ENCODE assay signal across 29 cellular contexts in genomic region chr22:23775779-23776375, GRCh38. TPM values are rescaled to one million over a fixed set of nuclear protein-coding genes. Genes with fewer than 3 reads are reported as not detected.
DNase-seq lines count a peak whose midpoint lies in the region; ATAC-seq, FAIRE-seq and TF ChIP-seq lines count a peak whose summit lies in the region.
"Had no signal": no experiment of that assay in that cellular context is flagged by ENCODE, and none has a peak within 500 bp of the region (broad histone marks: within the 10 kb centered on the region; RNA-seq: fewer than 3 reads in every experiment).

No MANE protein-coding gene starts in this region.

- H3K27me3 ChIP-seq in IMR-90 (ENCODE audit: control insufficient read depth, insufficient read depth, low read length) (no peaks in the 10 kb centered on the region), OCI-LY3 (ENCODE audit: low read depth, low read length) (peaks cover 6% of the 10 kb centered on the region), bronchial epithelial cell (ENCODE audit: control insufficient read depth, insufficient read depth, low read length) (peaks cover 9% of the 10 kb centered on the region), neuronal stem cell (ENCODE audit: control insufficient read depth in 3 of 3, insufficient read depth in 3 of 3, low read depth in 1 of 3, low read length in 3 of 3) (peaks cover 0 to 14% (median 13%) of the 10 kb centered on the region in 3 experiments)
- H3K27me3 ChIP-seq: esophagus muscularis mucosa, gastroesophageal sphincter, SJCRH30, tibial artery had no signal

- H3K79me1 ChIP-seq in IMR-90 (ENCODE audit: low read depth in 1 of 2, low read length in 2 of 2) (peaks cover 0 to 7% of the 10 kb centered on the region in 2 experiments; a peak in 1 of 4 replicates), neuronal stem cell (ENCODE audit: low read depth, low read length) (peaks cover 2% of the 10 kb centered on the region)

- peaks cover 3% of the 10 kb centered on the region for H3K36me3 Mint-ChIP-seq in glutamatergic neuron (ENCODE audit: unreplicated experiment)
- H3K36me3 Mint-ChIP-seq: CD8-positive, alpha-beta memory T cell had no signal

- H2BK15ac ChIP-seq in IMR-90 (ENCODE audit: low read depth, low read length) (no peak overlapping the region), neuronal stem cell (ENCODE audit: low read length) (no peak overlapping the region)

- no peak overlapping the region for H2BK20ac ChIP-seq in IMR-90 (ENCODE audit: low read depth, low read length)

- no peak overlapping the region for H4K8ac ChIP-seq in IMR-90 (ENCODE audit: low read depth in 2 of 2, low read length in 2 of 2)
- no peak overlapping the region for H4K8ac ChIP-seq in neuronal stem cell (ENCODE audit: low read depth, low read length)

- 64% methylated on average over 2 of the region's 3 CpGs; no CpG with 5 or more reads in 1 of the 2 experiments for WGBS in IMR-90 (ENCODE audit: extremely low coverage in 2 of 2, insufficient read length in 1 of 2), 2 experiments
- no CpG with 5 or more reads among the region's 3 CpGs for WGBS in neuronal stem cell (ENCODE audit: extremely low coverage in 2 of 2, insufficient read length in 2 of 2, insufficient replicate concordance in 1 of 2), 2 donors

- H4K91ac ChIP-seq in IMR-90 (ENCODE audit: insufficient read depth, low read depth, low read length), result no peak overlapping the region
- no peak overlapping the region for H4K91ac ChIP-seq in neuronal stem cell (ENCODE audit: low read depth, low read length, poor library complexity)

- peaks cover 23% of the 10 kb centered on the region; the same call in 1 of the 2 replicates for H3K4me1 ChIP-seq in IMR-90 (ENCODE audit: control insufficient read depth, insufficient read depth, low read length)
- peaks cover 16% of the 10 kb centered on the region for H3K4me1 ChIP-seq in OCI-LY3 (ENCODE audit: low read length)
- H3K4me1 ChIP-seq in neuronal stem cell (ENCODE audit: control insufficient read depth in 2 of 2, insufficient read depth in 1 of 2, low read depth in 1 of 2, low read length in 2 of 2), result peaks cover 12 to 18% of the 10 kb centered on the region in 2 donors

- peaks cover 12% of the 10 kb centered on the region for H3K9me1 ChIP-seq in IMR-90 (ENCODE audit: insufficient read depth, low read length)

- no peak for TF ChIP-seq POLR2A in IMR-90 (IDR thresholded peaks at IDR 0.05; ENCODE audit: low read depth, low read length)

- no peaks in the 10 kb centered on the region for H3K79me2 ChIP-seq in OCI-LY3 (ENCODE audit: low read length)

- peaks cover 7% of the 10 kb centered on the region for H3K9me3 Mint-ChIP-seq in glutamatergic neuron (ENCODE audit: unreplicated experiment)
- H3K9me3 Mint-ChIP-seq: activated T-helper 2 cell treated with anti-CD3 and anti-CD28 coated beads, Interferon-gamma antibody, Interleukin-2, Interleukin-4, amounts not matched to agents 10 μg/mL and 5 μg/mL and 100 μg/mL, durations not matched to agents 14 hours and 24 hours and 36 hours; CD8-positive, alpha-beta memory T cell; stimulated activated naive CD8-positive, alpha-beta T cell treated with anti-CD3 and anti-CD28 coated beads, Interleukin-15, Interleukin-2, amounts not matched to agents 100 ng/mL and 50 ng/mL, for 24 hours; T-helper 1 cell treated with Interleukin-12 subunit alpha and Interleukin-12 subunit beta and Interleukin-4 antibody, amounts not matched to agents 30 μg/mL and 1 μg/mL, for 36 hours had no signal

- H2AK9ac ChIP-seq in IMR-90 (replicated peaks; ENCODE audit: low read depth, low read length, poor library complexity), result peak overlapping the region; percentile 77

- H4K20me1 ChIP-seq in IMR-90 (ENCODE audit: insufficient read depth, low read length), result no peaks in the 10 kb centered on the region
- no peaks in the 10 kb centered on the region for H4K20me1 ChIP-seq in OCI-LY3 (ENCODE audit: insufficient read depth, low read length)

- no peak overlapping the region for H3K4me2 ChIP-seq in IMR-90 (ENCODE audit: low read depth, low read length)
- no peak overlapping the region for H3K4me2 ChIP-seq in OCI-LY3 (ENCODE audit: low read length)
- H3K4me2 ChIP-seq in neuronal stem cell (ENCODE audit: insufficient read depth, low read length, poor library complexity, severe bottlenecking), result no peak overlapping the region

- H2AFZ ChIP-seq in IMR-90 (replicated peaks; ENCODE audit: low read length, poor library complexity), result no peak overlapping the region
- no peak overlapping the region for H2AFZ ChIP-seq in OCI-LY3 (ENCODE audit: low read depth, low read length)
- H2AFZ ChIP-seq in neuronal stem cell (ENCODE audit: low read length), result no peak overlapping the region

- H3K4me3 Mint-ChIP-seq in glutamatergic neuron (ENCODE audit: unreplicated experiment), result no peak overlapping the region
- H3K4me3 Mint-ChIP-seq: stimulated activated naive CD8-positive, alpha-beta T cell treated with anti-CD3 and anti-CD28 coated beads, Interleukin-15, Interleukin-2, amounts not matched to agents 100 ng/mL and 50 ng/mL, for 24 hours; T-helper 1 cell treated with Interleukin-12 subunit alpha and Interleukin-12 subunit beta and Interleukin-4 antibody, amounts not matched to agents 30 μg/mL and 1 μg/mL, for 36 hours had no signal

- POLR2A ChIA-PET in IMR-90 (lab: Charles Lee; ENCODE audit: unreplicated experiment), result no interaction called here

- in situ Hi-C loops in IMR-90 (cut with MboI; ENCODE audit: low sequenced_read_pairs), result no loop called here

- H3K4ac ChIP-seq in IMR-90 (ENCODE audit: low read depth, low read length) (peak overlapping the region; percentile 40; the same call in 1 of the 2 replicates), neuronal stem cell (ENCODE audit: low read length) (no peak overlapping the region)

- no peaks in the 10 kb centered on the region for H3K36me3 ChIP-seq in IMR-90 (ENCODE audit: control insufficient read depth, insufficient read depth, low read length)
- H3K36me3 ChIP-seq in OCI-LY3 (replicated peaks; ENCODE audit: low read depth, low read length), result no peaks in the 10 kb centered on the region
- H3K36me3 ChIP-seq in bronchial epithelial cell (ENCODE audit: control insufficient read depth, insufficient read depth, low read length), result no peaks in the 10 kb centered on the region
- H3K36me3 ChIP-seq in neuronal stem cell (replicated peaks in 1 of 2; ENCODE audit: control insufficient read depth in 2 of 2, insufficient read depth in 2 of 2, low read length in 2 of 2), result no peaks in the 10 kb centered on the region
- H3K36me3 ChIP-seq: SJCRH30, tibial artery had no signal

- peaks cover 10% of the 10 kb centered on the region for H3K4me1 Mint-ChIP-seq in glutamatergic neuron (ENCODE audit: low read depth, unreplicated experiment)

- DNase-seq in IMR-90 (no peak), bronchial epithelial cell (ENCODE audit: low read depth) (no peak), neuronal stem cell (ENCODE audit: low spot score) (no peak), glutamatergic neuron (no peak), RKO (ENCODE audit: low spot score) (no peak)
- DNase-seq in activated effector memory CD4-positive, alpha-beta T cell treated with Interleukin-2 at 50 U/mL for 16 hours, result no peak
- DNase-seq: activated CD4-positive, alpha-beta T cell treated with anti-CD3 and anti-CD28 coated beads, Interleukin-2, amount 50 U/mL, for 1 hour; activated CD8-positive, alpha-beta memory T cell treated with anti-CD3 and anti-CD28 coated beads, Interleukin-2, amount 50 U/mL, for 4 hours; CD8-positive, alpha-beta memory T cell; effector CD8-positive, alpha-beta T cell; NCI-H1417; NCI-H526 treated with DMSO at 0.1 percent for 48 hours; occipital lobe; retina; stimulated activated CD4-positive, alpha-beta T cell treated with anti-CD3 and anti-CD28 coated beads, Interleukin-12 subunit alpha, Interleukin-12 subunit beta, amount 100 ng/mL, for 4 hours; stimulated activated CD4-positive, alpha-beta T cell treated with anti-CD3 and anti-CD28 coated beads, Interleukin-4, amount 100 ng/mL, for 4 hours; tibial artery had no signal

- no peak overlapping the region for H2BK12ac ChIP-seq in neuronal stem cell (ENCODE audit: low read length)

- H3K23ac ChIP-seq in IMR-90 (ENCODE audit: low read depth, low read length), result no peak overlapping the region
- H3K23ac ChIP-seq in neuronal stem cell (ENCODE audit: low read depth, low read length, poor library complexity), result no peak overlapping the region

- dilution Hi-C loops in IMR-90 (cut with HindIII; ENCODE audit: low sequenced_read_pairs, unreplicated experiment), result no loop called here

- H4K5ac ChIP-seq in IMR-90 (ENCODE audit: low read depth, low read length), result no peak overlapping the region

- no peak for TF ChIP-seq RAD21 in IMR-90 (IDR thresholded peaks at IDR 0.05; ENCODE audit: low read length)

- CTCF ChIA-PET in IMR-90 (lab: Yijun Ruan, JAX), result no interaction called here

- no peak overlapping the region for H2BK120ac ChIP-seq in IMR-90 (ENCODE audit: low read depth, low read length)
- H2BK120ac ChIP-seq in neuronal stem cell (ENCODE audit: low read depth, low read length), result no peak overlapping the region

- no TSS peak for BruUV-seq in IMR-90 (replicated peaks; lab: Mats Ljungman, UMichigan)

- H3K14ac ChIP-seq in IMR-90 (replicated peaks; ENCODE audit: low read depth, low read length) (no peak overlapping the region), neuronal stem cell (ENCODE audit: low read length) (no peak overlapping the region)

- no peak overlapping the region for H2BK5ac ChIP-seq in IMR-90 (ENCODE audit: low read depth, low read length, poor library complexity, severe bottlenecking)
- no peak overlapping the region for H2BK5ac ChIP-seq in neuronal stem cell (ENCODE audit: low read length)

- no peak overlapping the region for H3K18ac ChIP-seq in IMR-90 (ENCODE audit: low read depth, low read length)
- no peak overlapping the region for H3K18ac ChIP-seq in neuronal stem cell (ENCODE audit: low read length)

- H3K9me3 ChIP-seq in IMR-90 (ENCODE audit: control insufficient read depth, insufficient read depth, low read length), result no peaks in the 10 kb centered on the region
- H3K9me3 ChIP-seq in OCI-LY3 (ENCODE audit: insufficient read depth, low read length), result no peaks in the 10 kb centered on the region
- no peaks in the 10 kb centered on the region for H3K9me3 ChIP-seq in neuronal stem cell (replicated peaks in 1 of 2; ENCODE audit: control insufficient read depth in 2 of 2, insufficient read depth in 1 of 2, low read depth in 1 of 2, low read length in 2 of 2)
- H3K9me3 ChIP-seq: esophagus muscularis mucosa, gastroesophageal sphincter, SJCRH30, tibial artery had no signal

- peak; percentile 28 for FAIRE-seq in bronchial epithelial cell (lab: Jason Lieb, UNC)
- FAIRE-seq: GM12892, HTR-8/SVneo, keratinocyte had no signal

- H3K27me3 Mint-ChIP-seq in glutamatergic neuron (ENCODE audit: unreplicated experiment), result peaks cover 18% of the 10 kb centered on the region
- H3K27me3 Mint-ChIP-seq: CD8-positive, alpha-beta memory T cell; stimulated activated naive CD8-positive, alpha-beta T cell treated with anti-CD3 and anti-CD28 coated beads, Interleukin-15, Interleukin-2, amounts not matched to agents 100 ng/mL and 50 ng/mL, for 24 hours had no signal

- intact Hi-C loops in IMR-90 (cut with micrococcal nuclease), result loop anchor here (10.0 kb wide), 1 partner anchor 179 kb away; no protein-coding TSS in a partner anchor

- H3K9ac ChIP-seq in IMR-90 (ENCODE audit: low read depth, low read length) (no peak overlapping the region), OCI-LY3 (ENCODE audit: low read length) (no peak overlapping the region), neuronal stem cell (ENCODE audit: low read depth, low read length, poor library complexity) (peak overlapping the region; percentile 10)

- no peak overlapping the region for H3K27ac Mint-ChIP-seq in glutamatergic neuron (ENCODE audit: unreplicated experiment)
- H3K27ac Mint-ChIP-seq: activated T-helper 2 cell treated with anti-CD3 and anti-CD28 coated beads, Interferon-gamma antibody, Interleukin-2, Interleukin-4, amounts not matched to agents 10 μg/mL and 5 μg/mL and 100 μg/mL, durations not matched to agents 14 hours and 24 hours and 36 hours; stimulated activated naive CD8-positive, alpha-beta T cell treated with anti-CD3 and anti-CD28 coated beads, Interleukin-15, Interleukin-2, amounts not matched to agents 100 ng/mL and 50 ng/mL, for 24 hours; T-helper 1 cell treated with Interleukin-12 subunit alpha and Interleukin-12 subunit beta and Interleukin-4 antibody, amounts not matched to agents 30 μg/mL and 1 μg/mL, for 36 hours had no signal

- no peak overlapping the region for H3K4me3 ChIP-seq in IMR-90 (ENCODE audit: insufficient read depth, low read depth, low read length)
- H3K4me3 ChIP-seq in OCI-LY3 (ENCODE audit: low read length), result no peak overlapping the region
- H3K4me3 ChIP-seq in bronchial epithelial cell (ENCODE audit: low read depth, low read length), result no peak overlapping the region
- H3K4me3 ChIP-seq in neuronal stem cell (ENCODE audit: low read length in 2 of 2), result no peak overlapping the region
- H3K4me3 ChIP-seq: esophagus muscularis mucosa, gastroesophageal sphincter, lung, SJCRH30, tibial artery had no signal

- H3K27ac ChIP-seq in IMR-90 (ENCODE audit: insufficient read depth, low read length), result no peak overlapping the region
- no peak overlapping the region for H3K27ac ChIP-seq in OCI-LY3 (ENCODE audit: low read length)
- H3K27ac ChIP-seq in neuronal stem cell (replicated peaks; ENCODE audit: low read length), result no peak overlapping the region
- H3K27ac ChIP-seq: SJCRH30 had no signal

- ATAC-seq in IMR-90 (ENCODE audit: low read depth), result no peak
- ATAC-seq: gastroesophageal sphincter had no signal

- H3K56ac ChIP-seq in IMR-90 (ENCODE audit: extremely low read depth, insufficient read depth, low read length), result no peak overlapping the region

- no peak for TF ChIP-seq CTCF in IMR-90 (conservative IDR thresholded peaks at IDR 0.05; ENCODE audit: low read depth, low read length)
- TF ChIP-seq CTCF in OCI-LY3 (IDR thresholded peaks at IDR 0.05; ENCODE audit: low read depth, low read length), result peak; percentile 26; the same call in 1 of the 2 replicates
- no peak for TF ChIP-seq CTCF in bronchial epithelial cell (IDR thresholded peaks at IDR 0.05; ENCODE audit: insufficient read depth, low read length, severe bottlenecking)
- no peak for TF ChIP-seq CTCF in glutamatergic neuron (IDR thresholded peaks at IDR 0.05; ENCODE audit: partially characterized antibody, unreplicated experiment)

- peak overlapping the region; percentile 58; the same call in 1 of the 2 replicates for H2AK5ac ChIP-seq in IMR-90 (ENCODE audit: low read depth, low read length)
- H2AK5ac ChIP-seq in neuronal stem cell (ENCODE audit: low read depth, low read length), result peak overlapping the region; percentile 29

RNA-seq across cellular contexts. Expression of gene MMP11, which starts 3.2 kb away (rescaled TPM):
- 1.4 and 2.2 TPM in 2 replicates for total RNA-seq in IMR-90 (2012; rRNA removed)
- 5.9 and 6.0 TPM in 2 replicates for polyA plus RNA-seq in IMR-90 (2012; rRNA removed)
- polyA plus RNA-seq in IMR-90 (2012; cell fraction: cytosol; rRNA removed), result 6.5 and 10.3 TPM in 2 replicates
- polyA plus RNA-seq in IMR-90 (2012; cell fraction: nucleus; rRNA removed; ENCODE audit: low replicate concordance), result 5.3 and 10.6 TPM in 2 replicates
- 0.38 and 0.53 TPM in 2 replicates for total RNA-seq in bronchial epithelial cell
- polyA plus RNA-seq in neuronal stem cell (2013, experiment 1 of 2), result 6.5 TPM
- polyA plus RNA-seq in neuronal stem cell (2013, experiment 2 of 2), result 6.1 TPM
- total RNA-seq in glutamatergic neuron (ENCODE audit: unreplicated experiment), result 28.8 TPM

RNA-seq across cellular contexts. Expression of gene CHCHD10, which starts 8.1 kb away (rescaled TPM):
- 1.4 and 2.2 TPM in 2 replicates for total RNA-seq in IMR-90 (2012; rRNA removed)
- 10.8 and 11.2 TPM in 2 replicates for polyA plus RNA-seq in IMR-90 (2012; rRNA removed)
- 3.3 and 4.8 TPM in 2 replicates for polyA plus RNA-seq in IMR-90 (2012; cell fraction: cytosol; rRNA removed)
- 1.6 and 4.7 TPM in 2 replicates for polyA plus RNA-seq in IMR-90 (2012; cell fraction: nucleus; rRNA removed; ENCODE audit: low replicate concordance)
- total RNA-seq in bronchial epithelial cell, result 4.5 and 11.5 TPM in 2 replicates
- 84.6 TPM for polyA plus RNA-seq in neuronal stem cell (2013, experiment 1 of 2)
- 88.1 TPM for polyA plus RNA-seq in neuronal stem cell (2013, experiment 2 of 2)
- 35.9 TPM for total RNA-seq in glutamatergic neuron (ENCODE audit: unreplicated experiment)

RNA-seq across cellular contexts. Expression of gene SMARCB1, which starts 10.9 kb away (rescaled TPM):
- total RNA-seq in IMR-90 (2012; rRNA removed) (97.5 and 110 TPM in 2 replicates), bronchial epithelial cell (19.5 and 21.5 TPM in 2 replicates), glutamatergic neuron (ENCODE audit: unreplicated experiment) (227 TPM)
- polyA plus RNA-seq in IMR-90 (2012; rRNA removed), result 157 and 159 TPM in 2 replicates
- polyA plus RNA-seq in IMR-90 (2012; cell fraction: cytosol; rRNA removed), result 143 and 158 TPM in 2 replicates
- 79.7 and 79.9 TPM in 2 replicates for polyA plus RNA-seq in IMR-90 (2012; cell fraction: nucleus; rRNA removed; ENCODE audit: low replicate concordance)
- polyA plus RNA-seq in neuronal stem cell (2013, experiment 1 of 2), result 118 TPM
- 112 TPM for polyA plus RNA-seq in neuronal stem cell (2013, experiment 2 of 2)

RNA-seq across cellular contexts. Expression of gene C22orf15, which starts 13.1 kb away (rescaled TPM):
- total RNA-seq in IMR-90 (2012; rRNA removed), result 1.7 and 2.3 TPM in 2 replicates
- polyA plus RNA-seq in IMR-90 (2012; rRNA removed), result 3.1 and 3.5 TPM in 2 replicates
- polyA plus RNA-seq in IMR-90 (2012; cell fraction: cytosol; rRNA removed), result 4.2 and 4.6 TPM in 2 replicates
- 7.1 and 11.0 TPM in 2 replicates for polyA plus RNA-seq in IMR-90 (2012; cell fraction: nucleus; rRNA removed; ENCODE audit: low replicate concordance)
- not detected in 2 replicates for total RNA-seq in bronchial epithelial cell
- 3.0 TPM for polyA plus RNA-seq in neuronal stem cell (2013, experiment 1 of 2)
- polyA plus RNA-seq in neuronal stem cell (2013, experiment 2 of 2), result 2.8 TPM
- total RNA-seq in glutamatergic neuron (ENCODE audit: unreplicated experiment), result not detected
- total RNA-seq: LHCN-M2, occipital lobe, SJCRH30 had no signal
- polyA plus RNA-seq: keratinocyte had no signal

RNA-seq across cellular contexts. Expression of gene VPREB3, which starts 21.7 kb away (rescaled TPM):
- total RNA-seq in IMR-90 (2012; rRNA removed), result not detected in 2 replicates
- polyA plus RNA-seq in IMR-90 (2012; rRNA removed), result not detected in 2 replicates
- not detected in 2 replicates for polyA plus RNA-seq in IMR-90 (2012; cell fraction: cytosol; rRNA removed)
- not detected in 2 replicates for polyA plus RNA-seq in IMR-90 (2012; cell fraction: nucleus; rRNA removed; ENCODE audit: low replicate concordance)
- not detected in 2 replicates for total RNA-seq in bronchial epithelial cell
- polyA plus RNA-seq in neuronal stem cell (2013, experiment 1 of 2), result 0.35 TPM
- polyA plus RNA-seq in neuronal stem cell (2013, experiment 2 of 2), result 0.42 TPM
- total RNA-seq in glutamatergic neuron (ENCODE audit: unreplicated experiment), result not detected
- total RNA-seq: activated T-helper 2 cell treated with anti-CD3 and anti-CD28 coated beads, Interferon-gamma antibody, Interleukin-2, Interleukin-4, amounts not matched to agents 10 μg/mL and 5 μg/mL and 100 μg/mL, durations not matched to agents 14 hours and 24 hours and 36 hours; CD8-positive, alpha-beta memory T cell; esophagus muscularis mucosa; LHCN-M2; lung; occipital lobe had no signal
- polyA plus RNA-seq: CD8-positive, alpha-beta memory T cell; keratinocyte had no signal
